22 cellular contexts compared by ENCODE assay signal in genomic region chr6:122829456-122829855, GRCh38.
"Had no signal": no experiment of that assay in that cellular context is flagged by ENCODE, and none has a peak within 500 bp of the region (broad histone marks: within the 10 kb centered on the region; RNA-seq: fewer than 3 reads in every experiment).

No MANE protein-coding gene starts in this region.

- H3K4me3 ChIP-seq: cardiac muscle cell had no signal

- H3K27me3 ChIP-seq: brain microvascular endothelial cell, cardiac muscle cell had no signal

- H3K36me3 ChIP-seq: brain microvascular endothelial cell, cardiac muscle cell had no signal

- ATAC-seq: activated T-helper 17 cell treated with anti-CD3 and anti-CD28 coated beads, Interleukin-2, amount 50 U/mL, for 72 hours had no signal

- DNase-seq: activated CD4-positive, alpha-beta memory T cell treated with anti-CD3 and anti-CD28 coated beads, Interleukin-2, amount 10 ng/mL, durations not matched to agents 7 days and 5 days; activated CD4-positive, alpha-beta T cell treated with anti-CD3 and anti-CD28 coated beads, Interleukin-2, amount 10 ng/mL, durations not matched to agents 7 days and 5 days; activated CD4-positive, CD25-positive, alpha-beta regulatory T cell; activated gamma-delta T cell; activated naive CD4-positive, alpha-beta T cell treated with anti-CD3 and anti-CD28 coated beads for 36 hours; activated T-cell treated with anti-CD3 and anti-CD28 coated beads for 4 hours; activated T-cell treated with anti-CD3 and anti-CD28 coated beads, Interleukin-2, amount 50 U/mL, for 48 hours; brain microvascular endothelial cell; cerebellar nuclear complex; Kasumi-1; NCI-H1105 treated with DMSO at 0.1 percent for 48 hours; NCI-H1436 treated with DMSO at 0.1 percent for 48 hours; NCI-H187; NCI-H2081; NCI-H446; NCI-H524; NCI-H82; SIG-M5; T-helper 2 cell; T1000 had no signal

- H3K27ac ChIP-seq: brain microvascular endothelial cell, cardiac muscle cell had no signal
